ENCODE assay signal across 27 cellular contexts in genomic region chr4:129008096-129008495, GRCh38.
"Had no signal": no experiment of that assay in that cellular context is flagged by ENCODE, and none has a peak within 500 bp of the region (broad histone marks: within the 10 kb centered on the region; RNA-seq: fewer than 3 reads in every experiment).

No MANE protein-coding gene starts in this region.

- H3K36me3 ChIP-seq: stomach, suprapubic skin, thoracic aorta, thyroid gland, tibial artery, tibial nerve, transverse colon, upper lobe of left lung, upper lobe of right lung, uterus, vagina had no signal

- FAIRE-seq: urothelium cell line had no signal

- H3K27me3 ChIP-seq: stomach, suprapubic skin, testis, thyroid gland, tibial artery, tibial nerve, transverse colon, upper lobe of left lung, upper lobe of right lung, uterus, vagina had no signal

- H3K4me1 ChIP-seq: stomach, suprapubic skin, testis, thyroid gland, tibial artery, tibial nerve, transverse colon, upper lobe of left lung, upper lobe of right lung, uterus, vagina had no signal

- H3K27ac ChIP-seq: stomach, suprapubic skin, testis, thoracic aorta, thyroid gland, tibial artery, tibial nerve, transverse colon, upper lobe of left lung, upper lobe of right lung, uterus, vagina had no signal

- ATAC-seq: stimulated activated effector memory CD8-positive, alpha-beta T cell treated with anti-CD3 and anti-CD28 coated beads, Interleukin-12 subunit alpha, Interleukin-12 subunit beta, amount 100 ng/mL, for 72 hours; stimulated activated memory B cell treated with anti-CD40 and anti-IgM and Interleukin-4, amounts not matched to agents 10 μg/mL and 1 μg/mL and 100 μg/mL, for 72 hours; stimulated activated naive B cell treated with anti-CD40 and anti-IgM and Interleukin-4, amounts not matched to agents 10 μg/mL and 1 μg/mL and 100 μg/mL, for 72 hours; stimulated activated naive CD8-positive, alpha-beta T cell treated with anti-CD3 and anti-CD28 coated beads, Interleukin-15, amount 100 ng/mL, for 72 hours; stimulated activated naive CD8-positive, alpha-beta T cell treated with anti-CD3 and anti-CD28 coated beads, Interleukin-15, Interleukin-2, amounts not matched to agents 100 U/mL and 50 U/mL, for 24 hours; upper lobe of right lung had no signal

- H3K4me3 ChIP-seq: stomach, suprapubic skin, testis, thoracic aorta, thyroid gland, tibial artery, tibial nerve, transverse colon, upper lobe of left lung, upper lobe of right lung, uterus, vagina had no signal

- DNase-seq: stimulated activated CD4-positive, alpha-beta T cell treated with anti-CD3 and anti-CD28 coated beads, Interleukin-2, amount 100 ng/mL, for 48 hours; stimulated activated CD4-positive, alpha-beta T cell treated with anti-CD3 and anti-CD28 coated beads, Interleukin-4, amount 100 ng/mL, for 1 hour; stimulated activated CD4-positive, alpha-beta T cell treated with anti-CD3 and anti-CD28 coated beads, Interleukin-4, amount 100 ng/mL, for 24 hours; stimulated activated CD4-positive, alpha-beta T cell treated with anti-CD3 and anti-CD28 coated beads, Interleukin-4, amount 100 ng/mL, for 4 hours; stimulated activated CD8-positive, alpha-beta memory T cell treated with anti-CD3 and anti-CD28 coated beads, Interleukin-4, amount 100 ng/mL, for 48 hours; stimulated activated naive B cell treated with anti-CD40 and anti-IgM and Interleukin-4, amounts not matched to agents 10 μg/mL and 1 μg/mL and 100 μg/mL, for 72 hours; stimulated activated naive CD4-positive, alpha-beta T cell; stimulated activated naive CD4-positive, alpha-beta T cell treated with Interleukin-2 at 50 U/mL for 16 hours; stimulated activated naive CD8-positive, alpha-beta T cell treated with anti-CD3 and anti-CD28 coated beads, Interleukin-15, amount 100 ng/mL, for 72 hours; stimulated activated naive CD8-positive, alpha-beta T cell treated with anti-CD3 and anti-CD28 coated beads, Interleukin-15, Interleukin-2, amounts not matched to agents 100 U/mL and 50 U/mL, for 24 hours; stomach; substantia nigra; testis; thyroid gland; tibial artery; transverse colon; trophoblast cell; upper lobe of left lung; upper lobe of right lung; uterus had no signal

- H3K9me3 ChIP-seq: testis, thyroid gland had no signal
